Comparison of ENCODE assay signal across 10 cellular contexts in genomic region chr9:114953917-114954316, GRCh38. TPM values are rescaled to one million over a fixed set of nuclear protein-coding genes. Genes with fewer than 3 reads are reported as not detected.
DNase-seq lines count a peak whose midpoint lies in the region; ATAC-seq, FAIRE-seq and TF ChIP-seq lines count a peak whose summit lies in the region.
"Had no signal": no experiment of that assay in that cellular context is flagged by ENCODE, and none has a peak within 500 bp of the region (broad histone marks: within the 10 kb centered on the region; RNA-seq: fewer than 3 reads in every experiment).

No MANE protein-coding gene starts in this region.

- DNase-seq in H54 (ENCODE audit: insufficient read length, low spot score) (peak; percentile 35), SIG-M5 (lab: John Stamatoyannopoulos, UW) (peak; percentile 47), foreskin fibroblast (peak; percentile 86 to 93), skeletal muscle cell (ENCODE audit: low read depth) (peak; percentile 67), NCI-H526 treated with DMSO at 0.1 percent for 48 hours (lab: John Stamatoyannopoulos, UW) (no peak), progenitor cell of endocrine pancreas (ENCODE audit: low spot score, unreplicated experiment) (no peak), mesenteric fat pad (ENCODE audit: low spot score) (no peak)
- DNase-seq: activated T-cell treated with anti-CD3 and anti-CD28 coated beads, Interleukin-2, amount 50 U/mL, for 4 hours; NCI-H187 treated with DMSO at 0.1 percent for 48 hours had no signal

- no peak for ATAC-seq in GM18909 (IDR thresholded peaks at IDR 0.05; ENCODE audit: poor library complexity, unreplicated experiment)
- ATAC-seq: activated T-cell treated with anti-CD3 and anti-CD28 coated beads, Interleukin-2, amount 50 U/mL, for 4 hours had no signal

- H3K27ac Mint-ChIP-seq in progenitor cell of endocrine pancreas = no peak overlapping the region

- no peaks in the 10 kb centered on the region for H3K27me3 Mint-ChIP-seq in progenitor cell of endocrine pancreas

- no peaks in the 10 kb centered on the region for H3K4me1 Mint-ChIP-seq in progenitor cell of endocrine pancreas (ENCODE audit: low read depth)

- no peaks in the 10 kb centered on the region for H3K36me3 Mint-ChIP-seq in progenitor cell of endocrine pancreas (ENCODE audit: insufficient read depth)

- no peak for TF ChIP-seq CTCF in foreskin fibroblast (IDR thresholded peaks at IDR 0.05; ENCODE audit: low read depth, low read length)
- TF ChIP-seq CTCF in progenitor cell of endocrine pancreas (IDR thresholded peaks at IDR 0.05; ENCODE audit: unreplicated experiment) = no peak

- FAIRE-seq in H54 (lab: Jason Lieb, UNC) = peak; percentile 80

- H3K4me3 ChIP-seq in foreskin fibroblast (ENCODE audit: low read depth in 1 of 2, low read length in 2 of 2) (no peak overlapping the region), skeletal muscle cell (ENCODE audit: low read depth, low read length) (no peak overlapping the region)

- no peak for TF ChIP-seq POLR2A in H54 (IDR thresholded peaks at IDR 0.05; ENCODE audit: low read depth, low read length)

- no peak overlapping the region for H3K4me3 Mint-ChIP-seq in progenitor cell of endocrine pancreas (ENCODE audit: low read depth)
- H3K4me3 Mint-ChIP-seq: activated T-cell treated with anti-CD3 and anti-CD28 coated beads, Interleukin-2, amount 50 U/mL, for 4 hours had no signal

- peaks cover under 1% of the 10 kb centered on the region for H3K9me3 Mint-ChIP-seq in progenitor cell of endocrine pancreas (ENCODE audit: low read depth)

RNA-seq across cellular contexts. Expression of gene TNFSF8, which starts 23.5 kb away (rescaled TPM):
- total RNA-seq in progenitor cell of endocrine pancreas = not detected in 2 replicates
- total RNA-seq in mesenteric fat pad = 4.6 TPM

Comparison
In these comparisons a context has a peak if more than half of its experiments do, and no peak if none do; other contexts are left out.
1. DNase-seq: peak in H54 (single experiment), SIG-M5 (single experiment), foreskin fibroblast (2 of 2) and skeletal muscle cell (single experiment); none in NCI-H526 treated with DMSO at 0.1 percent for 48 hours (single experiment), progenitor cell of endocrine pancreas (single experiment) and mesenteric fat pad (single experiment).